In genomic region chr5:113244966-113245365, GRCh38 we compare ENCODE assay signal across 23 cellular contexts.
"Had no signal": no experiment of that assay in that cellular context is flagged by ENCODE, and none has a peak within 500 bp of the region (broad histone marks: within the 10 kb centered on the region; RNA-seq: fewer than 3 reads in every experiment).

No MANE protein-coding gene starts in this region.

- H3K36me3 ChIP-seq: colonic mucosa, right lobe of liver, upper lobe of left lung had no signal

- H3K4me3 ChIP-seq: colonic mucosa, right lobe of liver, skin epidermis, upper lobe of left lung had no signal

- H3K9me3 Mint-ChIP-seq: activated CD4-positive, alpha-beta memory T cell treated with anti-CD3 and anti-CD28 coated beads, Interleukin-2, amount 10 ng/mL, durations not matched to agents 7 days and 5 days; activated CD4-positive, alpha-beta T cell treated with anti-CD3 and anti-CD28 coated beads, Interleukin-2, amount 10 ng/mL, durations not matched to agents 7 days and 5 days; activated naive CD4-positive, alpha-beta T cell treated with anti-CD3 and anti-CD28 coated beads, Interleukin-2, amount 50 U/mL, for 72 hours; activated T-cell treated with anti-CD3 and anti-CD28 coated beads, Interleukin-2, amount 50 U/mL, for 4 hours; activated T-helper 2 cell treated with anti-CD3 and anti-CD28 coated beads, Interferon-gamma antibody, Interleukin-2, Interleukin-4, amounts not matched to agents 10 μg/mL and 5 μg/mL and 100 μg/mL, durations not matched to agents 14 hours and 24 hours and 36 hours; natural killer cell; stimulated activated effector memory CD8-positive, alpha-beta T cell treated with anti-CD3 and anti-CD28 coated beads, Interleukin-12 subunit alpha, Interleukin-12 subunit beta, amount 100 ng/mL, for 72 hours; stimulated activated naive CD8-positive, alpha-beta T cell treated with anti-CD3 and anti-CD28 coated beads, Interleukin-15, Interleukin-2, amounts not matched to agents 100 ng/mL and 50 ng/mL, for 24 hours had no signal

- ATAC-seq: activated T-cell treated with anti-CD3 and anti-CD28 coated beads, Interleukin-2, amount 50 U/mL, for 4 hours; left cardiac atrium; natural killer cell; right lobe of liver; stimulated activated effector memory CD8-positive, alpha-beta T cell treated with anti-CD3 and anti-CD28 coated beads, Interleukin-12 subunit alpha, Interleukin-12 subunit beta, amount 100 ng/mL, for 72 hours; T-helper 17 cell had no signal

- H3K36me3 Mint-ChIP-seq: activated naive CD4-positive, alpha-beta T cell treated with anti-CD3 and anti-CD28 coated beads, Interleukin-2, amount 50 U/mL, for 72 hours; natural killer cell; stimulated activated effector memory CD8-positive, alpha-beta T cell treated with anti-CD3 and anti-CD28 coated beads, Interleukin-12 subunit alpha, Interleukin-12 subunit beta, amount 100 ng/mL, for 72 hours had no signal

- H3K4me1 Mint-ChIP-seq: natural killer cell had no signal

- H3K4me1 ChIP-seq: colonic mucosa had no signal

- H3K27me3 ChIP-seq: colonic mucosa, right lobe of liver, upper lobe of left lung had no signal

- DNase-seq: activated CD4-positive, alpha-beta memory T cell treated with anti-CD3 and anti-CD28 coated beads, Interleukin-2, amount 10 ng/mL, durations not matched to agents 7 days and 5 days; activated CD4-positive, alpha-beta T cell treated with anti-CD3 and anti-CD28 coated beads for 1 hour; activated CD4-positive, alpha-beta T cell treated with anti-CD3 and anti-CD28 coated beads, Interleukin-2, amount 10 ng/mL, durations not matched to agents 7 days and 5 days; activated CD8-positive, alpha-beta memory T cell treated with anti-CD3 and anti-CD28 coated beads, Interleukin-2, amount 50 U/mL, for 48 hours; activated naive CD4-positive, alpha-beta T cell; activated T-cell treated with anti-CD3 and anti-CD28 coated beads, Interleukin-2, amount 50 U/mL, for 4 hours; colonic mucosa; effector CD8-positive, alpha-beta T cell; left cardiac atrium; natural killer cell; right lobe of liver; stimulated activated CD4-positive, alpha-beta T cell treated with anti-CD3 and anti-CD28 coated beads, Interleukin-12 subunit alpha, Interleukin-12 subunit beta, amount 100 ng/mL, for 4 hours; stimulated activated CD4-positive, alpha-beta T cell treated with anti-CD3 and anti-CD28 coated beads, Interleukin-4, amount 100 ng/mL, for 1 hour; substantia nigra; T-helper 17 cell; T1000; upper lobe of left lung; WERI-Rb-1 had no signal

- H3K27ac ChIP-seq: colonic mucosa, WERI-Rb-1 had no signal

- H3K4me3 Mint-ChIP-seq: activated CD4-positive, alpha-beta memory T cell treated with anti-CD3 and anti-CD28 coated beads, Interleukin-2, amount 10 ng/mL, durations not matched to agents 7 days and 5 days; activated CD4-positive, alpha-beta T cell treated with anti-CD3 and anti-CD28 coated beads, Interleukin-2, amount 10 ng/mL, durations not matched to agents 7 days and 5 days; activated T-cell treated with anti-CD3 and anti-CD28 coated beads, Interleukin-2, amount 50 U/mL, for 4 hours; natural killer cell; stimulated activated effector memory CD8-positive, alpha-beta T cell treated with anti-CD3 and anti-CD28 coated beads, Interleukin-12 subunit alpha, Interleukin-12 subunit beta, amount 100 ng/mL, for 72 hours; stimulated activated naive CD8-positive, alpha-beta T cell treated with anti-CD3 and anti-CD28 coated beads, Interleukin-15, Interleukin-2, amounts not matched to agents 100 ng/mL and 50 ng/mL, for 24 hours; T-helper 17 cell had no signal

- H3K27me3 Mint-ChIP-seq: T-helper 17 cell had no signal

- H3K9me3 ChIP-seq: colonic mucosa, right lobe of liver, upper lobe of left lung had no signal

- H3K27ac Mint-ChIP-seq: activated CD4-positive, alpha-beta memory T cell treated with anti-CD3 and anti-CD28 coated beads, Interleukin-2, amount 10 ng/mL, durations not matched to agents 7 days and 5 days; activated CD4-positive, alpha-beta T cell treated with anti-CD3 and anti-CD28 coated beads, Interleukin-2, amount 10 ng/mL, durations not matched to agents 7 days and 5 days; activated naive CD4-positive, alpha-beta T cell treated with anti-CD3 and anti-CD28 coated beads, Interleukin-2, amount 50 U/mL, for 72 hours; activated T-helper 2 cell treated with anti-CD3 and anti-CD28 coated beads, Interferon-gamma antibody, Interleukin-2, Interleukin-4, amounts not matched to agents 10 μg/mL and 5 μg/mL and 100 μg/mL, durations not matched to agents 14 hours and 24 hours and 36 hours; natural killer cell; stimulated activated effector memory CD8-positive, alpha-beta T cell treated with anti-CD3 and anti-CD28 coated beads, Interleukin-12 subunit alpha, Interleukin-12 subunit beta, amount 100 ng/mL, for 72 hours; stimulated activated naive CD8-positive, alpha-beta T cell treated with anti-CD3 and anti-CD28 coated beads, Interleukin-15, Interleukin-2, amounts not matched to agents 100 ng/mL and 50 ng/mL, for 24 hours; T-helper 17 cell had no signal
